ENCODE assay signal across 20 cellular contexts in the genomic region with DNA sequence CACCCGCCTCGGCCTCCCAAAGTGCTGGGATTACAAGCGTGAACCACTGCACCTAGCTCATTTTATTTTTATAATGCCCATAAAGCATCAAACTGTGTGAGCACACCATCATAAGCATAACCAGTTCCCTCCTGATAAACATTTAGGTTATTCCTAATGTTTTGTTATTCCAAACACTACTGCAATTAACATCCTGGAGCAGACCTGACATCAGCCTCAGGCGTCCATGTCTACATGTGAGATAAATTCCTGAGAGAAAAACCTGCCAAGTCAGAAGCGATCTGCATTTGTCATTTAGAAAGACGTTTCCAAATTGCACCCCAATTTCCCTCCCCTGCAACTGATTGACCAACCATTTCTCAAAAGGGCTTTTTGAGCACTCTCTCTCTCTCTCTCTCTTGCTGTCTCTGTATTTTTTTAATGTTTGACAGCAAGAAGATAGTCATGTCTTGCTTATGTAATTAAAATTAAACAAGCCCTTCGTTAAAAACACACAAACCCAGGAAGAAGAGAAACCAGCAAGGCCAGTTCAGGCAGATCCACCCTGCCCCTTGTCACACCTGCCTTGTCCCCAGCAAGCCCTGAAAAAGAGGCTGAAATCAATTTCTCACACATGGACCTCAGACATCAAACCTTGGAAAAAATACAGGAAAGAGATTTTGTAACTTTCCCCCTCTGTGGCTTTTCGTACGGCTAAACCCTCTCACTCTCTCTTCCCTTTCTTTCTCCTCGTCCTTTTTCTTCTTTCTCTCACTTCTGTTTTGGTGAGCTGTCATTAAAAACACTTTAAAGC. TPM values are rescaled to one million over a fixed set of nuclear protein-coding genes. Genes with fewer than 3 reads are reported as not detected.
DNase-seq lines count a peak whose midpoint lies in the region; ATAC-seq, FAIRE-seq and TF ChIP-seq lines count a peak whose summit lies in the region.
"Had no signal": no experiment of that assay in that cellular context is flagged by ENCODE, and none has a peak within 500 bp of the region (broad histone marks: within the 10 kb centered on the region; RNA-seq: fewer than 3 reads in every experiment).

No MANE protein-coding gene starts in this region.

- 0 out of 2 replicates have a peak overlapping the region, but pooled peaks have one; percentile 33 for H2AFZ ChIP-seq in Loucy (ENCODE audit: low read length)
- H2AFZ ChIP-seq in astrocyte (ENCODE audit: low read depth, low read length), result no peak overlapping the region

- H3K27me3 Mint-ChIP-seq in CD14-positive monocyte (ENCODE audit: low read depth in 3 of 3) (peaks cover 0 to 3% (median 2%) of the 10 kb centered on the region in 3 donors), astrocyte (ENCODE audit: low read depth, unreplicated experiment) (peaks cover 23% of the 10 kb centered on the region)
- H3K27me3 Mint-ChIP-seq: stimulated activated naive CD8-positive, alpha-beta T cell treated with anti-CD3 and anti-CD28 coated beads, Interleukin-15, amount 100 ng/mL, for 72 hours had no signal

- WGBS in upper lobe of left lung, 2 donors, result 45 to 47% methylated on average over 10 of the region's 10 CpGs

- H3K4me1 ChIP-seq in Loucy (ENCODE audit: insufficient read depth, low read length, poor library complexity, severe bottlenecking), result no peaks in the 10 kb centered on the region
- no peaks in the 10 kb centered on the region for H3K4me1 ChIP-seq in astrocyte (ENCODE audit: insufficient read depth, low read length)
- H3K4me1 ChIP-seq in mucosa of descending colon (ENCODE audit: low read depth), result peaks cover 9% of the 10 kb centered on the region
- peaks cover 0 to 6% (median 0%) of the 10 kb centered on the region in 4 donors for H3K4me1 ChIP-seq in upper lobe of left lung

- H3K36me3 ChIP-seq in Loucy (ENCODE audit: insufficient read depth, low read length) (no peaks in the 10 kb centered on the region), astrocyte (ENCODE audit: insufficient read depth, low read length) (no peaks in the 10 kb centered on the region), mucosa of descending colon (ENCODE audit: low read depth) (no peaks in the 10 kb centered on the region), upper lobe of left lung (no peaks in the 10 kb centered on the region)

- H3K79me2 ChIP-seq in Loucy (ENCODE audit: insufficient read depth, low read length) (no peaks in the 10 kb centered on the region), astrocyte (ENCODE audit: insufficient read depth, low read length) (no peaks in the 10 kb centered on the region)

- DNase-seq in CD14-positive monocyte (ENCODE audit: low spot score) (no peak), astrocyte (ENCODE audit: low read depth) (no peak), mucosa of descending colon (peak in 1 of 3 donors; percentile 53), upper lobe of left lung (no peak), NCI-H1436 (lab: John Stamatoyannopoulos, UW) (no peak), NCI-H69 (lab: John Stamatoyannopoulos, UW) (no peak)
- DNase-seq: activated CD8-positive, alpha-beta memory T cell treated with anti-CD3 and anti-CD28 coated beads, Interleukin-2, amount 50 U/mL, for 48 hours; activated naive CD4-positive, alpha-beta T cell treated with anti-CD3 and anti-CD28 coated beads, Interleukin-2, amount 10 ng/mL, durations not matched to agents 7 days and 5 days; DMS153; KG1; left cardiac atrium; NCI-H187 treated with DMSO at 0.1 percent for 48 hours; NCI-H774; stimulated activated naive CD8-positive, alpha-beta T cell treated with anti-CD3 and anti-CD28 coated beads, Interleukin-15, amount 100 ng/mL, for 72 hours; T-helper 2 cell had no signal

- peaks cover 2 to 7% of the 10 kb centered on the region in 2 donors for H3K36me3 Mint-ChIP-seq in CD14-positive monocyte
- H3K36me3 Mint-ChIP-seq in astrocyte (ENCODE audit: low read depth, unreplicated experiment), result no peaks in the 10 kb centered on the region
- H3K36me3 Mint-ChIP-seq: activated naive CD4-positive, alpha-beta T cell treated with anti-CD3 and anti-CD28 coated beads, Interleukin-2, amount 10 ng/mL, durations not matched to agents 7 days and 5 days; brain had no signal

- peak overlapping the region; percentile 66 to 75 for H3K4me3 Mint-ChIP-seq in CD14-positive monocyte
- H3K4me3 Mint-ChIP-seq in astrocyte (ENCODE audit: unreplicated experiment), result no peak overlapping the region
- H3K4me3 Mint-ChIP-seq: activated naive CD4-positive, alpha-beta T cell treated with anti-CD3 and anti-CD28 coated beads, Interleukin-2, amount 10 ng/mL, durations not matched to agents 7 days and 5 days; brain; stimulated activated naive CD8-positive, alpha-beta T cell treated with anti-CD3 and anti-CD28 coated beads, Interleukin-15, amount 100 ng/mL, for 72 hours had no signal

- H3K9me2 ChIP-seq in Loucy (replicated peaks; ENCODE audit: low read depth, low read length), result no peaks in the 10 kb centered on the region

- no peaks in the 10 kb centered on the region for H3K9me3 ChIP-seq in Loucy (ENCODE audit: insufficient read depth, low read depth, low read length)
- H3K9me3 ChIP-seq in astrocyte (ENCODE audit: insufficient read depth, low read depth, low read length), result peaks cover 5% of the 10 kb centered on the region
- no peaks in the 10 kb centered on the region for H3K9me3 ChIP-seq in mucosa of descending colon
- H3K9me3 ChIP-seq in upper lobe of left lung, result no peaks in the 10 kb centered on the region

- TF ChIP-seq CTCF in CD14-positive monocyte (IDR thresholded peaks at IDR 0.05), result no peak
- TF ChIP-seq CTCF in Loucy (conservative IDR thresholded peaks at IDR 0.05; ENCODE audit: low read length), result no peak
- TF ChIP-seq CTCF in astrocyte (IDR thresholded peaks at IDR 0.05; ENCODE audit: insufficient read depth, low read depth, low read length), result no peak
- TF ChIP-seq CTCF in mucosa of descending colon (IDR thresholded peaks at IDR 0.05), result no peak
- no peak for TF ChIP-seq CTCF in upper lobe of left lung (IDR thresholded peaks at IDR 0.05)

- no peak for FAIRE-seq in astrocyte (lab: Jason Lieb, UNC)
- FAIRE-seq: GM19239 had no signal

- H3K9me3 Mint-ChIP-seq in CD14-positive monocyte, result peaks cover 3 to 11% (median 8%) of the 10 kb centered on the region in 7 donors
- peaks cover 7% of the 10 kb centered on the region for H3K9me3 Mint-ChIP-seq in astrocyte (ENCODE audit: unreplicated experiment)

- no peak for TF ChIP-seq EP300 in upper lobe of left lung (IDR thresholded peaks at IDR 0.05)

- no peaks in the 10 kb centered on the region for H3F3A ChIP-seq in Loucy (ENCODE audit: low read depth)

- H3K4me1 Mint-ChIP-seq in CD14-positive monocyte (peaks cover 31% of the 10 kb centered on the region), astrocyte (ENCODE audit: low read depth, unreplicated experiment) (peaks cover 2% of the 10 kb centered on the region)
- H3K4me1 Mint-ChIP-seq: brain had no signal

- ATAC-seq in mucosa of descending colon (peak; percentile 50), upper lobe of left lung (ENCODE audit: low FRiP score in 2 of 2) (no peak), GM21367 (IDR thresholded peaks at IDR 0.05; ENCODE audit: unreplicated experiment) (no peak)
- ATAC-seq: left cardiac atrium; stimulated activated naive CD8-positive, alpha-beta T cell treated with anti-CD3 and anti-CD28 coated beads, Interleukin-15, amount 100 ng/mL, for 72 hours had no signal

- H3K27me3 ChIP-seq in Loucy (ENCODE audit: insufficient read depth, low read length, poor library complexity, severe bottlenecking) (no peaks in the 10 kb centered on the region), astrocyte (ENCODE audit: insufficient read depth, low read length) (no peaks in the 10 kb centered on the region), upper lobe of left lung (no peaks in the 10 kb centered on the region)

- H3K4me2 ChIP-seq in Loucy (ENCODE audit: low read depth, low read length, poor library complexity, severe bottlenecking) (no peak overlapping the region), astrocyte (ENCODE audit: low read length) (no peak overlapping the region)

- no peak overlapping the region for H3K9ac ChIP-seq in Loucy (ENCODE audit: low read depth, low read length, poor library complexity, severe bottlenecking)
- H3K9ac ChIP-seq in astrocyte (ENCODE audit: low read length), result no peak overlapping the region

- H3K4me3 ChIP-seq in Loucy (ENCODE audit: low read length, poor library complexity, severe bottlenecking), result no peak overlapping the region
- H3K4me3 ChIP-seq in astrocyte (ENCODE audit: insufficient read depth, low read depth, low read length), result no peak overlapping the region
- no peak overlapping the region for H3K4me3 ChIP-seq in mucosa of descending colon
- no peak overlapping the region for H3K4me3 ChIP-seq in upper lobe of left lung

- intact Hi-C loops in CD14-positive monocyte (cut with micrococcal nuclease) (loop anchor here in 1 of 2 donors (10.0 kb wide), 1 partner anchor 349 kb away; the partner anchor contains the start of gene LYPD5), mucosa of descending colon (cut with DNase I, micrococcal nuclease) (no loop called here)

- H3K27ac ChIP-seq in astrocyte (ENCODE audit: low read depth, low read length), result no peak overlapping the region
- H3K27ac ChIP-seq in upper lobe of left lung, result no peak overlapping the region

- H4K20me1 ChIP-seq in Loucy (ENCODE audit: insufficient read depth, low read length, poor library complexity, severe bottlenecking) (no peaks in the 10 kb centered on the region), astrocyte (ENCODE audit: insufficient read depth, low read length) (no peaks in the 10 kb centered on the region)

- no peak for TF ChIP-seq POLR2A in upper lobe of left lung (IDR thresholded peaks at IDR 0.05)

- H3K27ac Mint-ChIP-seq in CD14-positive monocyte, result peak overlapping the region; percentile 56 to 89 (median 83)
- H3K27ac Mint-ChIP-seq in astrocyte (ENCODE audit: unreplicated experiment), result peak overlapping the region; percentile 48
- H3K27ac Mint-ChIP-seq: activated naive CD4-positive, alpha-beta T cell treated with anti-CD3 and anti-CD28 coated beads, Interleukin-2, amount 10 ng/mL, durations not matched to agents 7 days and 5 days had no signal

RNA-seq across cellular contexts. Expression of gene LYPD3, which starts 9.9 kb away (rescaled TPM):
- under 1 TPM; 0.24 to 0.48 TPM for polyA plus RNA-seq in CD14-positive monocyte
- 0.22 and 0.54 TPM in 2 replicates for total RNA-seq in astrocyte
- 1 to 10 TPM in 1 of 3 donors, under 1 TPM in 2; 0.23 to 1.5 (median 0.46) TPM for total RNA-seq in mucosa of descending colon
- 10 to 100 TPM in 1 of 6 donors, under 1 TPM in 4, not detected in 1; 0.29 to 13.6 (median 0.39) TPM for total RNA-seq in upper lobe of left lung
- total RNA-seq: pulmonary artery endothelial cell had no signal

RNA-seq across cellular contexts. Expression of gene TEX101, which starts 40.8 kb away (rescaled TPM):
- under 1 TPM in 1 of 2 donors, not detected in 1; 0.16 TPM for polyA plus RNA-seq in CD14-positive monocyte
- total RNA-seq in astrocyte (not detected in 2 replicates), mucosa of descending colon (under 1 TPM in 1 of 3 donors, not detected in 2; 0.35 TPM), upper lobe of left lung (not detected)
- total RNA-seq: left cardiac atrium, pulmonary artery endothelial cell had no signal

RNA-seq across cellular contexts. Expression of gene PHLDB3, which starts 49.0 kb away (rescaled TPM):
- 1 to 10 TPM; 1.4 to 1.7 TPM for polyA plus RNA-seq in CD14-positive monocyte
- total RNA-seq in astrocyte (13.4 and 14.0 TPM in 2 replicates), mucosa of descending colon (10 to 100 TPM; 13.2 to 22.4 (median 21.3) TPM), upper lobe of left lung (10 to 100 TPM in 4 of 6 donors, 1 to 10 TPM in 2; 1.8 to 22.6 (median 13.8) TPM)
